ENCODE assay signal across 1 cellular context in the genomic region with DNA sequence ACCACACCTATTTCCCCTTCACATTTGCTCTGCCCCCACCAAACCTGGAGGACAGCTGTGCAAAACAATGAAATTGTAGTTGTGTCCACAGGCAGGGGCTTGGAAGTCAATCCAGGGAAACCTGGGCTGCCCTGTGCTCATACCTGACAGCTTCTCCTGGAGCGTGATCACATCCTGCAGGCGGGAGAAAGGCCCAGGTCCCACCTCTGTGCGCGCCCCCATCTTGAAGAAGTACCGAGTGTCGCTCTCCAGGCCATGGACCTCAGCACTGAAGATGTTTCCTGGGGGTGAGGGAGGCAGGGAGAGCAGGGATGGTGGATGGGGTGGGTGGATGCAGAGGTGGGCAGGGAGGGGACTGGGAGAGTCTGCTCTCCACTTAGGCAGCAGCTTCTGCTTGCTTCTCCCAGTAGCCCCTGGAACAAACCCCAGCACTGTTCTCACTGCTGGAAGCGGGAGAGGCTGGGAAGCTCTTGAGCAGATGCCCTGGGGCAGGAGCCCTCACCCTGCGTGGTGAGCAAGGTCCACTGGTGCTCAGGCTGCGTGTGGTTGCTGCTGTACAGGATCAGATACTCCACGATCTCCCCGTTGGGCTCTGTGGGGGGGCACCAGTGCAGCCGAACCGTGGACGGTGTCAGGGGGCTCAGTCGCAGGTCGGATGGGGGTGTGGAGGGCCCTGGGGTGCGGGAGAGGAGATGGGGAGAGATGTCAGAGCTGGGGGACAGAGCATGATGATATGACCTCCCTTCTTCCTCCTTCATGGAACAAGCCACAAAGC.
TF ChIP-seq lines count a peak whose summit lies in the region.

No MANE protein-coding gene starts in this region.

TF ChIP-seq in HEK293, 187 proteins besides CTCF, POLR2A, EP300 and RAD21 (continued from another document):
- TF ChIP-seq, protein P1, sequence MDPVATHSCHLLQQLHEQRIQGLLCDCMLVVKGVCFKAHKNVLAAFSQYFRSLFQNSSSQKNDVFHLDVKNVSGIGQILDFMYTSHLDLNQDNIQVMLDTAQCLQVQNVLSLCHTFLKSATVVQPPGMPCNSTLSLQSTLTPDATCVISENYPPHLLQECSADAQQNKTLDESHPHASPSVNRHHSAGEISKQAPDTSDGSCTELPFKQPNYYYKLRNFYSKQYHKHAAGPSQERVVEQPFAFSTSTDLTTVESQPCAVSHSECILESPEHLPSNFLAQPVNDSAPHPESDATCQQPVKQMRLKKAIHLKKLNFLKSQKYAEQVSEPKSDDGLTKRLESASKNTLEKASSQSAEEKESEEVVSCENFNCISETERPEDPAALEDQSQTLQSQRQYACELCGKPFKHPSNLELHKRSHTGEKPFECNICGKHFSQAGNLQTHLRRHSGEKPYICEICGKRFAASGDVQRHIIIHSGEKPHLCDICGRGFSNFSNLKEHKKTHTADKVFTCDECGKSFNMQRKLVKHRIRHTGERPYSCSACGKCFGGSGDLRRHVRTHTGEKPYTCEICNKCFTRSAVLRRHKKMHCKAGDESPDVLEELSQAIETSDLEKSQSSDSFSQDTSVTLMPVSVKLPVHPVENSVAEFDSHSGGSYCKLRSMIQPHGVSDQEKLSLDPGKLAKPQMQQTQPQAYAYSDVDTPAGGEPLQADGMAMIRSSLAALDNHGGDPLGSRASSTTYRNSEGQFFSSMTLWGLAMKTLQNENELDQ (tag by site-specific recombination; IDR thresholded peaks at IDR 0.05; ENCODE audit: low read depth): no peak
- no peak for TF ChIP-seq ZNF37A (tag by site-specific recombination; IDR thresholded peaks at IDR 0.05)
- no peak for TF ChIP-seq ZNF529 (tag by site-specific recombination; IDR thresholded peaks at IDR 0.05; ENCODE audit: insufficient replicate concordance)
- TF ChIP-seq EGR2 (tag by site-specific recombination; IDR thresholded peaks at IDR 0.05; ENCODE audit: low read depth): peak; percentile 51; the same call in 1 of the 2 replicates
TF ChIP-seq in HEK293: peak in this region for 2.
